Comparison of ENCODE assay signal across 20 cellular contexts in the genomic region with DNA sequence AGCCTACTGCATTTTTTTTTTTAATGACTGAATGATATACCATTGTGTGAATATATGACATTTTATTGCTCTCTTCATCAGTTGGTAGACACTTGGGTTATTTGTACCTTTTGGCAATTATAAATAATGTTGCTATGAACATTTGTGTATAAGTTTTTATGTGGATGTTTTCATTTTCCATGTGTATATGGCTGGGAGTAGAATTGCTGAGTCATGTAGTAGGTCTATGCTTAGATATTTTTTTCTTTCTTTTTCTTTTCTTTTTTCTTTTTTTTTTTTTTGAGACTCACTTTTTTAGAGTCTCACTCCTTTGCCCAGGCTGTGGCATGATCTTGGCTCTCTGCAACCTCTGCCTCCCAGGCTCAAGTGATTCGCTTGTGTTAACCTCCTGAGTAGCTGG. TPM values are rescaled to one million over a fixed set of nuclear protein-coding genes. Genes with fewer than 3 reads are reported as not detected.
DNase-seq lines count a peak whose midpoint lies in the region; ATAC-seq and TF ChIP-seq lines count a peak whose summit lies in the region.
"Had no signal": no experiment of that assay in that cellular context is flagged by ENCODE, and none has a peak within 500 bp of the region (broad histone marks: within the 10 kb centered on the region; RNA-seq: fewer than 3 reads in every experiment).

No MANE protein-coding gene starts in this region.

- H3K4me3 ChIP-seq in mammary epithelial cell (replicated peaks in 1 of 3; ENCODE audit: insufficient read depth in 1 of 3, low read depth in 2 of 3, low read length in 3 of 3) (no peak overlapping the region), endodermal cell (ENCODE audit: low read length) (no peak overlapping the region)
- H3K4me3 ChIP-seq: left lung had no signal

- TF ChIP-seq CTCF in MCF 10A (IDR thresholded peaks at IDR 0.05; ENCODE audit: unreplicated experiment) (no peak), mammary epithelial cell (conservative IDR thresholded peaks at IDR 0.05 in 1 of 2, IDR thresholded peaks at IDR 0.05 in 1 of 2; ENCODE audit: extremely low read depth in 1 of 2, insufficient read depth in 1 of 2, low read depth in 1 of 2, low read length in 2 of 2) (no peak), activated B cell treated with CpG ODN at 0.5 μM for 24 hours (IDR thresholded peaks at IDR 0.05) (no peak), endodermal cell (conservative IDR thresholded peaks at IDR 0.05) (no peak)

- H3K9ac ChIP-seq in mammary epithelial cell (ENCODE audit: insufficient read depth, low read length) (no peak overlapping the region), endodermal cell (ENCODE audit: extremely low read depth, low read length, poor library complexity, severe bottlenecking) (no peak overlapping the region)

- dilution Hi-C loops in mammary epithelial cell (cut with HindIII; ENCODE audit: low sequenced_read_pairs), result no loop called here

- no peak overlapping the region for H3K4me2 ChIP-seq in mammary epithelial cell (ENCODE audit: insufficient read depth, low read depth, low read length)

- intact Hi-C loops in MCF 10A (cut with micrococcal nuclease), result no loop called here
- intact Hi-C loops in mammary epithelial cell (cut with micrococcal nuclease), result no loop called here
- intact Hi-C loops in activated B cell treated with CpG ODN at 0.5 μM for 24 hours (cut with micrococcal nuclease), result no loop called here

- BruUV-seq in MCF 10A (replicated peaks; lab: Mats Ljungman, UMichigan) (no TSS peak), mammary epithelial cell (replicated peaks; lab: Mats Ljungman, UMichigan) (no TSS peak)

- H3K36me3 ChIP-seq in mammary epithelial cell (ENCODE audit: insufficient read depth, low read length), result peaks cover 8% of the 10 kb centered on the region
- peaks cover 44% of the 10 kb centered on the region for H3K36me3 ChIP-seq in endodermal cell (ENCODE audit: control insufficient read depth, insufficient read depth, low read length)

- POLR2A ChIA-PET in MCF 10A (lab: Yijun Ruan, JAX), result interaction anchor here (1.3 to 1.6 kb wide), 2 partner anchors 12 to 33 kb away, joined by 3 to 5 read pairs; partner anchors contain the start of gene FAM120AOS
- POLR2A ChIA-PET in activated B cell treated with CpG ODN at 0.5 μM for 24 hours (lab: Charles Lee), result no interaction called here

- no peaks in the 10 kb centered on the region for H3K9me3 Mint-ChIP-seq in MCF 10A (ENCODE audit: unreplicated experiment)
- H3K9me3 Mint-ChIP-seq in activated B cell treated with CpG ODN at 0.5 μM for 24 hours, result no peaks in the 10 kb centered on the region
- H3K9me3 Mint-ChIP-seq in endodermal cell, result no peaks in the 10 kb centered on the region
- H3K9me3 Mint-ChIP-seq in stimulated activated naive B cell treated with anti-CD40 and anti-IgM and Interleukin-4, amounts not matched to agents 10 μg/mL and 1 μg/mL and 100 μg/mL, for 72 hours, result peaks cover 0 to 1% of the 10 kb centered on the region in 2 donors
- H3K9me3 Mint-ChIP-seq: activated CD8-positive, alpha-beta T cell treated with anti-CD3 and anti-CD28 coated beads for 36 hours; CD8-positive, alpha-beta T cell had no signal

- H3K4me1 Mint-ChIP-seq in MCF 10A (ENCODE audit: insufficient read depth, unreplicated experiment) (peaks cover 11% of the 10 kb centered on the region), activated B cell treated with CpG ODN at 0.5 μM for 24 hours (peaks cover 19% of the 10 kb centered on the region), endodermal cell (peaks cover 5% of the 10 kb centered on the region)
- peaks cover 20 to 53% of the 10 kb centered on the region in 2 donors for H3K4me1 Mint-ChIP-seq in stimulated activated naive B cell treated with anti-CD40 and anti-IgM and Interleukin-4, amounts not matched to agents 10 μg/mL and 1 μg/mL and 100 μg/mL, for 72 hours

- H3K27ac Mint-ChIP-seq in MCF 10A (ENCODE audit: low read depth, unreplicated experiment) (peak overlapping the region; percentile 39), activated B cell treated with CpG ODN at 0.5 μM for 24 hours (peak overlapping the region; percentile 24), endodermal cell (peak overlapping the region; percentile 76)
- H3K27ac Mint-ChIP-seq in stimulated activated naive B cell treated with anti-CD40 and anti-IgM and Interleukin-4, amounts not matched to agents 10 μg/mL and 1 μg/mL and 100 μg/mL, for 72 hours, result peak overlapping the region; percentile 51
- H3K27ac Mint-ChIP-seq: activated CD8-positive, alpha-beta T cell treated with anti-CD3 and anti-CD28 coated beads for 36 hours; CD8-positive, alpha-beta T cell had no signal

- no peak overlapping the region for H3K27ac ChIP-seq in mammary epithelial cell (ENCODE audit: insufficient read depth, low read depth, low read length)
- no peak overlapping the region for H3K27ac ChIP-seq in endodermal cell (ENCODE audit: low read depth, low read length)
- H3K27ac ChIP-seq: left lung, VCaP had no signal

- H3K79me2 ChIP-seq in mammary epithelial cell (ENCODE audit: insufficient read depth, low read length), result peaks cover 88% of the 10 kb centered on the region

- CTCF ChIA-PET in MCF 10A (lab: Yijun Ruan, JAX), result no interaction called here
- CTCF ChIA-PET in mammary epithelial cell (lab: Charles Lee; ENCODE audit: low non-redundant PET), result no interaction called here
- CTCF ChIA-PET in activated B cell treated with CpG ODN at 0.5 μM for 24 hours (lab: Charles Lee), result no interaction called here

- H3K27me3 ChIP-seq in mammary epithelial cell (ENCODE audit: insufficient read depth, low read length), result no peaks in the 10 kb centered on the region
- H3K27me3 ChIP-seq in endodermal cell (ENCODE audit: control insufficient read depth, insufficient read depth, low read length, poor library complexity, severe bottlenecking), result no peaks in the 10 kb centered on the region
- H3K27me3 ChIP-seq: left lung had no signal

- WGBS in mammary epithelial cell (ENCODE audit: low coverage, missing lambda C conversion rate), result 100% methylated on average over 1 of the region's 1 CpG
- 88 to 100% methylated on average over 1 of the region's 1 CpG for WGBS in endodermal cell (ENCODE audit: insufficient coverage in 1 of 2, insufficient read length in 1 of 2), 2 experiments

- no peak overlapping the region for H2AFZ ChIP-seq in mammary epithelial cell (ENCODE audit: low read depth, low read length)

- no peaks in the 10 kb centered on the region for H3K9me3 ChIP-seq in mammary epithelial cell (replicated peaks; ENCODE audit: insufficient read depth, low read length)
- no peaks in the 10 kb centered on the region for H3K9me3 ChIP-seq in endodermal cell (ENCODE audit: control insufficient read depth, low read length)
- H3K9me3 ChIP-seq: left lung had no signal

- ATAC-seq in activated B cell treated with CpG ODN at 0.5 μM for 24 hours (ENCODE audit: low read depth) (no peak), HG02938 (IDR thresholded peaks at IDR 0.05; ENCODE audit: unreplicated experiment) (no peak)
- no peak for ATAC-seq in stimulated activated naive B cell treated with anti-CD40 and anti-IgM and Interleukin-4, amounts not matched to agents 10 μg/mL and 1 μg/mL and 100 μg/mL, for 72 hours (replicated peaks)
- ATAC-seq: activated CD8-positive, alpha-beta T cell treated with anti-CD3 and anti-CD28 coated beads for 36 hours; CD8-positive, alpha-beta T cell; left lung had no signal

- in situ Hi-C loops in mammary epithelial cell (cut with MboI; ENCODE audit: low sequenced_read_pairs in 2 of 2), result no loop called here

- H3K4me1 ChIP-seq in mammary epithelial cell (ENCODE audit: insufficient read depth, low read length) (no peaks in the 10 kb centered on the region), endodermal cell (ENCODE audit: control insufficient read depth, insufficient read depth, low read length) (no peaks in the 10 kb centered on the region)

- no peaks in the 10 kb centered on the region for H3K27me3 Mint-ChIP-seq in MCF 10A (ENCODE audit: insufficient read depth, unreplicated experiment)
- no peaks in the 10 kb centered on the region for H3K27me3 Mint-ChIP-seq in activated B cell treated with CpG ODN at 0.5 μM for 24 hours
- H3K27me3 Mint-ChIP-seq in endodermal cell (ENCODE audit: insufficient read depth), result no peaks in the 10 kb centered on the region
- no peaks in the 10 kb centered on the region for H3K27me3 Mint-ChIP-seq in stimulated activated naive B cell treated with anti-CD40 and anti-IgM and Interleukin-4, amounts not matched to agents 10 μg/mL and 1 μg/mL and 100 μg/mL, for 72 hours
- H3K27me3 Mint-ChIP-seq: activated CD8-positive, alpha-beta T cell treated with anti-CD3 and anti-CD28 coated beads for 36 hours had no signal

- H4K20me1 ChIP-seq in mammary epithelial cell (ENCODE audit: insufficient read depth, low read length), result no peaks in the 10 kb centered on the region

- peaks cover 25% of the 10 kb centered on the region for H3K36me3 Mint-ChIP-seq in MCF 10A (ENCODE audit: insufficient read depth, unreplicated experiment)
- H3K36me3 Mint-ChIP-seq in activated B cell treated with CpG ODN at 0.5 μM for 24 hours (ENCODE audit: low read depth), result peaks cover 65% of the 10 kb centered on the region
- peaks cover 43% of the 10 kb centered on the region for H3K36me3 Mint-ChIP-seq in endodermal cell (ENCODE audit: low read depth)
- peaks cover 40 to 74% of the 10 kb centered on the region in 2 donors for H3K36me3 Mint-ChIP-seq in stimulated activated naive B cell treated with anti-CD40 and anti-IgM and Interleukin-4, amounts not matched to agents 10 μg/mL and 1 μg/mL and 100 μg/mL, for 72 hours

- no peak for DNase-seq in MCF 10A (ENCODE audit: unreplicated experiment)
- no peak for DNase-seq in mammary epithelial cell
- no peak for DNase-seq in activated B cell treated with CpG ODN at 0.5 μM for 24 hours
- no peak for DNase-seq in endodermal cell
- DNase-seq in stimulated activated naive B cell treated with anti-CD40 and anti-IgM and Interleukin-4, amounts not matched to agents 10 μg/mL and 1 μg/mL and 100 μg/mL, for 72 hours, result no peak
- no peak for DNase-seq in HuH-7.5 (ENCODE audit: low spot score)
- DNase-seq in cerebellar cortex (ENCODE audit: low spot score), result no peak
- DNase-seq: activated CD8-positive, alpha-beta T cell treated with anti-CD3 and anti-CD28 coated beads for 36 hours; CD8-positive, alpha-beta T cell; central memory CD4-positive, alpha-beta T cell; effector CD8-positive, alpha-beta T cell; left lung; midbrain; NCI-H1092 treated with DMSO at 0.1 percent for 48 hours; NCI-H2171; NCI-H526 treated with DMSO at 0.1 percent for 48 hours; SHP77 treated with DMSO at 0.1 percent for 48 hours; T-helper 1 cell had no signal

- H3K4me3 Mint-ChIP-seq in MCF 10A (ENCODE audit: unreplicated experiment) (no peak overlapping the region), activated B cell treated with CpG ODN at 0.5 μM for 24 hours (no peak overlapping the region), endodermal cell (no peak overlapping the region)
- no peak overlapping the region for H3K4me3 Mint-ChIP-seq in stimulated activated naive B cell treated with anti-CD40 and anti-IgM and Interleukin-4, amounts not matched to agents 10 μg/mL and 1 μg/mL and 100 μg/mL, for 72 hours
- H3K4me3 Mint-ChIP-seq: activated CD8-positive, alpha-beta T cell treated with anti-CD3 and anti-CD28 coated beads for 36 hours; CD8-positive, alpha-beta T cell had no signal

RNA-seq across cellular contexts. Expression of gene FAM120AOS, which starts 32.9 kb away (rescaled TPM):
- total RNA-seq in MCF 10A (2022) (47.4 and 50.1 TPM in 2 replicates), mammary epithelial cell (10 to 100 TPM; 29.3 to 32.5 TPM), activated B cell treated with CpG ODN at 0.5 μM for 24 hours (35.8 and 39.0 TPM in 2 replicates), endodermal cell (10 to 100 TPM; 44.9 to 47.0 TPM)
- 22.2 TPM for polyA plus RNA-seq in mammary epithelial cell
- 2.9 TPM for polyA minus RNA-seq in mammary epithelial cell
- 41.7 TPM for polyA plus RNA-seq in endodermal cell (2013, experiment 1 of 2)
- polyA plus RNA-seq in endodermal cell (2013, experiment 2 of 2), result 35.4 TPM

RNA-seq across cellular contexts. Expression of gene FAM120A, which starts 34.8 kb away (rescaled TPM):
- 152 and 162 TPM in 2 replicates for total RNA-seq in MCF 10A (2022)
- 100 to 1,000 TPM; 100 to 116 TPM for total RNA-seq in mammary epithelial cell
- polyA plus RNA-seq in mammary epithelial cell, result 84.7 TPM
- 168 TPM for polyA minus RNA-seq in mammary epithelial cell
- 99.1 and 107 TPM in 2 replicates for total RNA-seq in activated B cell treated with CpG ODN at 0.5 μM for 24 hours
- total RNA-seq in endodermal cell, result 10 to 100 TPM; 38.3 to 46.1 TPM
- polyA plus RNA-seq in endodermal cell (2013, experiment 1 of 2), result 29.2 TPM
- polyA plus RNA-seq in endodermal cell (2013, experiment 2 of 2), result 27.1 TPM

Comparison
In these comparisons a context has a peak if more than half of its experiments do, and no peak if none do; other contexts are left out.
1. H3K27ac Mint-ChIP-seq: peak in every context shown above with its lines; median percentile 76 in endodermal cell; 51 in stimulated activated naive B cell treated with anti-CD40 and anti-IgM and Interleukin-4, amounts not matched to agents 10 μg/mL and 1 μg/mL and 100 μg/mL, for 72 hours; 39 in MCF 10A; 24 in activated B cell treated with CpG ODN at 0.5 μM for 24 hours.